ENCODE assay signal across 1 cellular context in the genomic region with DNA sequence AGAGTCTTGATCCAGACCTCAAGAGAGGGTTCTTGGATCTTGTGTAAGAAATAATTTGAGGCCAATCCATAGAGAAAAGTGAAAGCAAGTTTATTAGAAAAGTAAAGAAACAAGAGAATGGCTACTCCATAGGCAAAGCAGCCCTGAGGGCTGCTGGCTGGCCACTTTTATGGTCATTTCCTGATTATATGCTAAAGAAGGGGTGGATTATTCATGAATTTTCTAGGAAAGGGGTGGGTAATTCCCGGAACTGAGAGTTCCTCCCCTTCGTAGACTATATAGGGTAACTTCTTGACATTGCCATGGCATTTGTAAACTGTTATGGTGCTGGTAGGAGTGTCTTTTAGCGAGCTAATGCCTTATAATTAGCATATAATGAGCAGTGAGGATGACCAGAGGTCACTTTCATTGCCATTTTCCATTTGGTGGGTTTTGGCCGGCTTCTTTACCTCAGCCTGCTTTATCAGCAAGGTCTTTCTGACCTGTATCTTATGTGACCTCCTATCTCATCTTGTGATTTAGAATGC.
TF ChIP-seq lines count a peak whose summit lies in the region.

No MANE protein-coding gene starts in this region.

TF ChIP-seq in HepG2, 621 proteins besides CTCF, POLR2A, EP300 and RAD21 (continued from another document):
- TF ChIP-seq, protein P1, sequence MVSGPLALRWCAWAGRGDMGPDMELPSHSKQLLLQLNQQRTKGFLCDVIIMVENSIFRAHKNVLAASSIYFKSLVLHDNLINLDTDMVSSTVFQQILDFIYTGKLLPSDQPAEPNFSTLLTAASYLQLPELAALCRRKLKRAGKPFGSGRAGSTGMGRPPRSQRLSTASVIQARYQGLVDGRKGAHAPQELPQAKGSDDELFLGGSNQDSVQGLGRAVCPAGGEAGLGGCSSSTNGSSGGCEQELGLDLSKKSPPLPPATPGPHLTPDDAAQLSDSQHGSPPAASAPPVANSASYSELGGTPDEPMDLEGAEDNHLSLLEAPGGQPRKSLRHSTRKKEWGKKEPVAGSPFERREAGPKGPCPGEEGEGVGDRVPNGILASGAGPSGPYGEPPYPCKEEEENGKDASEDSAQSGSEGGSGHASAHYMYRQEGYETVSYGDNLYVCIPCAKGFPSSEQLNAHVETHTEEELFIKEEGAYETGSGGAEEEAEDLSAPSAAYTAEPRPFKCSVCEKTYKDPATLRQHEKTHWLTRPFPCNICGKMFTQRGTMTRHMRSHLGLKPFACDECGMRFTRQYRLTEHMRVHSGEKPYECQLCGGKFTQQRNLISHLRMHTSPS (CRISPR knock-in tag; IDR thresholded peaks at IDR 0.05; ENCODE audit: low read depth), result no peak
TF ChIP-seq in HepG2: peak in this region for 0.
